ENCODE assay signal across 32 cellular contexts in the genomic region with DNA sequence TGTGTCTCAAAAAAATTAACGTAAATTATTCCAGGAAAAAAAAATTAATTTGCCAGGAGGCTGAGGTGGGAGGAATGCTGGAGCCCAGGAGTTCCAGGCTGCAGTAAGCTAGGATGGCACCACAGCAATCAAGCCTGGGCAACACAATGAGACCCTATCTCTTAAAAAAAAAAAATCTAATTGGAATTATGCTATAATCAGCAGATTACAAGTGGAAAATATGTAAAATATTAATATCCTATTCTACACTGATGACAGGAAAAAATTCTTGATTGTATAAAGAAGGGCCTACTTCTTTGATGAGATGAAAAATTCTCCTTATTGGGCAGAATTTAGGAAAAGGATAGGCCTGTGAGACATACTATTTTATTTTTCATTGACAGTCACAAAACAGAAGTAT.
"Had no signal": no experiment of that assay in that cellular context is flagged by ENCODE, and none has a peak within 500 bp of the region (broad histone marks: within the 10 kb centered on the region; RNA-seq: fewer than 3 reads in every experiment).

No MANE protein-coding gene starts in this region.

- H3K36me3 ChIP-seq: adrenal gland, brain microvascular endothelial cell, breast epithelium had no signal

- DNase-seq: activated B cell treated with CpG ODN at 0.5 μM for 24 hours; activated CD4-positive, alpha-beta memory T cell treated with anti-CD3 and anti-CD28 coated beads for 36 hours; activated CD4-positive, alpha-beta T cell treated with anti-CD3 and anti-CD28 coated beads for 4 hours; activated CD4-positive, alpha-beta T cell treated with anti-CD3 and anti-CD28 coated beads, Interleukin-2, amount 10 ng/mL, durations not matched to agents 24 days and 14 days; activated CD4-positive, alpha-beta T cell treated with anti-CD3 and anti-CD28 coated beads, Interleukin-2, amount 50 U/mL, for 1 hour; activated CD4-positive, alpha-beta T cell treated with anti-CD3 and anti-CD28 coated beads, Interleukin-2, amount 50 U/mL, for 4 hours; activated CD4-positive, CD25-positive, alpha-beta regulatory T cell treated with anti-CD3 and anti-CD28 coated beads, Interleukin-2, amount 50 U/mL, for 72 hours; activated CD8-positive, alpha-beta memory T cell treated with anti-CD3 and anti-CD28 coated beads, Interleukin-2, amount 50 U/mL, for 4 hours; activated CD8-positive, alpha-beta T cell treated with anti-CD3 and anti-CD28 coated beads for 36 hours; activated effector memory CD4-positive, alpha-beta T cell treated with anti-CD3 and anti-CD28 coated beads, Interleukin-2, amount 50 U/mL, for 16 hours; activated gamma-delta T cell treated with Interleukin-2 at 50 U/mL for 16 hours; activated naive CD4-positive, alpha-beta T cell; activated naive CD4-positive, alpha-beta T cell treated with anti-CD3 and anti-CD28 coated beads for 36 hours; activated naive CD4-positive, alpha-beta T cell treated with anti-CD3 and anti-CD28 coated beads, Interleukin-2, amount 50 U/mL, for 16 hours; activated naive CD8-positive, alpha-beta T cell treated with anti-CD3 and anti-CD28 coated beads for 36 hours; activated T-cell treated with anti-CD3 and anti-CD28 coated beads for 4 hours; activated T-cell treated with anti-CD3 and anti-CD28 coated beads, Interleukin-2, amount 50 U/mL, for 1 hour; activated T-cell treated with anti-CD3 and anti-CD28 coated beads, Interleukin-2, amount 50 U/mL, for 4 hours; activated T-cell treated with anti-CD3 and anti-CD28 coated beads, Interleukin-2, amount 50 U/mL, for 72 hours; adrenal gland; amniotic stem cell; aorta; body of pancreas; brain microvascular endothelial cell; central memory CD4-positive, alpha-beta T cell; T-helper 9 cell had no signal

- H3K4me1 ChIP-seq: body of pancreas, breast epithelium had no signal

- H3K27ac ChIP-seq: body of pancreas, brain microvascular endothelial cell, breast epithelium, VCaP had no signal

- H3K9me3 ChIP-seq: adrenal gland, body of pancreas, breast epithelium had no signal

- FAIRE-seq: astrocyte, TTC549 had no signal

- H3K4me3 ChIP-seq: adrenal gland, body of pancreas, breast epithelium had no signal

- ATAC-seq: activated CD8-positive, alpha-beta T cell treated with anti-CD3 and anti-CD28 coated beads for 36 hours; activated naive CD4-positive, alpha-beta T cell treated with anti-CD3 and anti-CD28 coated beads, Interleukin-2, amount 50 U/mL, for 72 hours; activated T-cell treated with anti-CD3 and anti-CD28 coated beads, Interleukin-2, amount 50 U/mL, for 4 hours; activated T-cell treated with anti-CD3 and anti-CD28 coated beads, Interleukin-2, amount 50 U/mL, for 72 hours; activated T-helper 17 cell treated with anti-CD3 and anti-CD28 coated beads, Interleukin-2, amount 50 U/mL, for 72 hours; body of pancreas had no signal

- H3K27me3 ChIP-seq: adrenal gland, body of pancreas, brain microvascular endothelial cell, breast epithelium had no signal
